Comparison of ENCODE assay signal across 18 cellular contexts in genomic region chr13:26401069-26401468, GRCh38.
DNase-seq lines count a peak whose midpoint lies in the region; ATAC-seq, FAIRE-seq and TF ChIP-seq lines count a peak whose summit lies in the region.
"Had no signal": no experiment of that assay in that cellular context is flagged by ENCODE, and none has a peak within 500 bp of the region (broad histone marks: within the 10 kb centered on the region; RNA-seq: fewer than 3 reads in every experiment).

No MANE protein-coding gene starts in this region.

- FAIRE-seq in HepG2 (lab: Jason Lieb, UNC) = no peak
- FAIRE-seq: A549, G401.6, GM19239 had no signal

- POLR2A ChIA-PET in HepG2 (lab: Yijun Ruan, JAX) = no interaction called here

- H3K4me1 ChIP-seq in HepG2 (ENCODE audit: insufficient read depth, low read length) (peaks cover 25% of the 10 kb centered on the region), right lobe of liver (no peaks in the 10 kb centered on the region), body of pancreas (peaks cover 19% of the 10 kb centered on the region)
- H3K4me1 ChIP-seq: A549; BLaER1 treated with 17β-estradiol and CSF1 and Interleukin-3, amounts not matched to agents 10 nM and 100 nM; Caco-2 had no signal

- H3K27ac ChIP-seq in HepG2 (ENCODE audit: extremely low read length, insufficient read depth, low read length) = peak overlapping the region; percentile 61
- no peak overlapping the region for H3K27ac ChIP-seq in right lobe of liver
- H3K27ac ChIP-seq in body of pancreas = peak overlapping the region in 3 of 4 donors; percentile 38 to 52 (median 43)
- H3K27ac ChIP-seq: 22Rv1; A549; BLaER1 treated with 17β-estradiol and CSF1 and Interleukin-3, amounts not matched to agents 10 nM and 100 nM; C4-2B had no signal

- peaks cover 3 to 9% of the 10 kb centered on the region in 2 experiments; a peak in 4 of 5 replicates for H3K36me3 ChIP-seq in HepG2 (replicated peaks in 1 of 2; ENCODE audit: control insufficient read depth in 1 of 2, insufficient read depth in 2 of 2, low read length in 2 of 2)
- peaks cover 0 to 12% (median 5%) of the 10 kb centered on the region in 4 donors for H3K36me3 ChIP-seq in right lobe of liver
- peaks cover 0 to 2% of the 10 kb centered on the region in 2 donors for H3K36me3 ChIP-seq in body of pancreas (replicated peaks in 1 of 2; ENCODE audit: insufficient read depth in 1 of 2, low read depth in 2 of 2)

- no peaks in the 10 kb centered on the region for H3K27me3 ChIP-seq in HepG2 (ENCODE audit: control insufficient read depth in 1 of 2, insufficient read depth in 2 of 2, low read length in 2 of 2)
- no peaks in the 10 kb centered on the region for H3K27me3 ChIP-seq in right lobe of liver
- H3K27me3 ChIP-seq in body of pancreas = no peaks in the 10 kb centered on the region
- H3K27me3 ChIP-seq: BLaER1 treated with 17β-estradiol and CSF1 and Interleukin-3, amounts not matched to agents 10 nM and 100 nM had no signal

- H3K79me2 ChIP-seq in HepG2 (ENCODE audit: insufficient read depth, low read length) = no peaks in the 10 kb centered on the region

- TF ChIP-seq CTCF in HepG2 (CRISPR knock-in tag; IDR thresholded peaks at IDR 0.05) (no peak), right lobe of liver (IDR thresholded peaks at IDR 0.05) (no peak), body of pancreas (IDR thresholded peaks at IDR 0.05) (no peak)

- no peak overlapping the region for H3K4me3 ChIP-seq in HepG2 (replicated peaks in 1 of 3; ENCODE audit: insufficient read depth in 1 of 3, low read depth in 2 of 3, low read length in 3 of 3)
- no peak overlapping the region for H3K4me3 ChIP-seq in right lobe of liver
- no peak overlapping the region for H3K4me3 ChIP-seq in body of pancreas
- H3K4me3 ChIP-seq: A549; BLaER1 treated with 17β-estradiol and CSF1 and Interleukin-3, amounts not matched to agents 10 nM and 100 nM had no signal

- no peak for TF ChIP-seq RAD21 in HepG2 (CRISPR knock-in tag; IDR thresholded peaks at IDR 0.05)

- CTCF ChIA-PET in HepG2 (lab: Yijun Ruan, JAX; ENCODE audit: low intra/inter-chr PET ratio, low total read pairs) = no interaction called here

- no peak for DNase-seq in HepG2 (ENCODE audit: low spot score)
- DNase-seq in right lobe of liver = no peak
- no peak for DNase-seq in body of pancreas
- DNase-seq in NCI-H2227 treated with DMSO at 0.1 percent for 48 hours (lab: John Stamatoyannopoulos, UW) = no peak
- DNase-seq: AML-193; Caco-2; Calu3; CD4-positive, alpha-beta T cell; CD8-positive, alpha-beta T cell; DMS79 treated with DMSO at 0.1 percent for 48 hours; GF-D8 had no signal

- no peak overlapping the region for H2AFZ ChIP-seq in HepG2 (ENCODE audit: low read length)

- H3K9me3 ChIP-seq in HepG2 (ENCODE audit: low read length) = no peaks in the 10 kb centered on the region
- no peaks in the 10 kb centered on the region for H3K9me3 ChIP-seq in right lobe of liver
- no peaks in the 10 kb centered on the region for H3K9me3 ChIP-seq in body of pancreas
- H3K9me3 ChIP-seq: A549; BLaER1 treated with 17β-estradiol and CSF1 and Interleukin-3, amounts not matched to agents 10 nM and 100 nM; Caco-2 had no signal

- 94% methylated on average over 6 of the region's 6 CpGs for WGBS in HepG2 (ENCODE audit: low lambda C conversion rate)
- 90% methylated on average over 6 of the region's 6 CpGs for WGBS in right lobe of liver (ENCODE audit: insufficient coverage, low coverage, low lambda C conversion rate, missing lambda C conversion rate)
- WGBS in body of pancreas, 2 donors = 87% methylated on average over 6 of the region's 6 CpGs

- H3K4me2 ChIP-seq in HepG2 (ENCODE audit: low read depth, low read length) = peak overlapping the region; percentile 25; the same call in 1 of the 2 replicates
- H3K4me2 ChIP-seq: A549; BLaER1 treated with 17β-estradiol and CSF1 and Interleukin-3, amounts not matched to agents 10 nM and 100 nM had no signal

- BruUV-seq in HepG2 (replicated peaks; lab: Mats Ljungman, UMichigan) = no TSS peak

- H3K9ac ChIP-seq in HepG2 (ENCODE audit: insufficient read depth, low read depth, low read length) = no peak overlapping the region
- H3K9ac ChIP-seq: BLaER1 treated with 17β-estradiol and CSF1 and Interleukin-3, amounts not matched to agents 10 nM and 100 nM had no signal

- H4K20me1 ChIP-seq in HepG2 (ENCODE audit: insufficient read depth, low read length) = no peaks in the 10 kb centered on the region
- H4K20me1 ChIP-seq: BLaER1 treated with 17β-estradiol and CSF1 and Interleukin-3, amounts not matched to agents 10 nM and 100 nM had no signal

- in situ Hi-C loops in HepG2 (cut with HindIII; ENCODE audit: extremely low pct_ligation_motif_present, low pct_unique_long_range_greater_than_20kb) = no loop called here

- TF ChIP-seq EP300 in HepG2 (IDR thresholded peaks at IDR 0.05; ENCODE audit: low read depth in 2 of 2, low read length in 2 of 2) (no peak), HepG2 (CRISPR knock-in tag; IDR thresholded peaks at IDR 0.05; ENCODE audit: borderline replicate concordance) (no peak)

- intact Hi-C loops in HepG2 (cut with micrococcal nuclease; ENCODE audit: unreplicated experiment) = loop anchor here (5.0 kb wide), 1 partner anchor 214 kb away; no protein-coding TSS in a partner anchor
- intact Hi-C loops in right lobe of liver (cut with DNase I) = no loop called here
- intact Hi-C loops in body of pancreas (cut with DNase I) = no loop called here

- TF ChIP-seq POLR2A in HepG2 (IDR thresholded peaks at IDR 0.05; ENCODE audit: insufficient read depth in 1 of 2, low read depth in 2 of 2, low read length in 2 of 2) = no peak
- no peak for TF ChIP-seq POLR2A in right lobe of liver (IDR thresholded peaks at IDR 0.05)
- TF ChIP-seq POLR2A in body of pancreas (IDR thresholded peaks at IDR 0.05) = no peak

- no peak for ATAC-seq in HepG2
- ATAC-seq in right lobe of liver = no peak
- no peak for ATAC-seq in body of pancreas
- no peak for ATAC-seq in HG02678 (IDR thresholded peaks at IDR 0.05; ENCODE audit: unreplicated experiment)
- ATAC-seq: A549; CD8-positive, alpha-beta T cell had no signal

TF ChIP-seq in HepG2, 621 proteins besides CTCF, POLR2A, EP300 and RAD21:
- TF ChIP-seq MAFK (conservative IDR thresholded peaks at IDR 0.05 in 1 of 2, IDR thresholded peaks at IDR 0.05 in 1 of 2; ENCODE audit: low read length in 2 of 2) (peak; percentile 44 to 58; a peak in 2 of 4 replicates), ZNF431 (CRISPR knock-in tag; IDR thresholded peaks at IDR 0.05; ENCODE audit: borderline replicate concordance, low read depth) (no peak), THYN1 (CRISPR knock-in tag; IDR thresholded peaks at IDR 0.05; ENCODE audit: borderline replicate concordance, low read depth) (no peak), ZNF556 (CRISPR knock-in tag; IDR thresholded peaks at IDR 0.05; ENCODE audit: borderline replicate concordance) (no peak), SCMH1 (CRISPR knock-in tag; IDR thresholded peaks at IDR 0.05; ENCODE audit: borderline replicate concordance) (no peak), MAFF (IDR thresholded peaks at IDR 0.05; ENCODE audit: low read depth, low read length) (peak; percentile 57), ZBED4 (CRISPR knock-in tag; IDR thresholded peaks at IDR 0.05; ENCODE audit: borderline replicate concordance) (no peak), ISX (CRISPR knock-in tag; conservative IDR thresholded peaks at IDR 0.05) (no peak)

Comparison
In these comparisons a context has a peak if more than half of its experiments do, and no peak if none do; other contexts are left out.
1. H3K27ac ChIP-seq: peak in HepG2 (single experiment) and body of pancreas (3 of 4); none in right lobe of liver (0 of 3).